ENCODE assay signal across 1 cellular context in genomic region chr13:73273737-73274136, GRCh38.
TF ChIP-seq lines count a peak whose summit lies in the region.

No MANE protein-coding gene starts in this region.

TF ChIP-seq in SK-N-SH treated with all-trans-retinoic acid at 6 μM for 48 hours, 23 proteins besides CTCF, POLR2A, EP300 and RAD21 (continued from another document):
- no peak for TF ChIP-seq PATZ1 (CRISPR knock-in tag; IDR thresholded peaks at IDR 0.05; ENCODE audit: borderline replicate concordance)
- no peak for TF ChIP-seq CREB5 (CRISPR knock-in tag; IDR thresholded peaks at IDR 0.05; ENCODE audit: low read depth)
